In genomic region chr14:21307641-21308040, GRCh38 we compare ENCODE assay signal across 12 cellular contexts. TPM values are rescaled to one million over a fixed set of nuclear protein-coding genes. Genes with fewer than 3 reads are reported as not detected.
DNase-seq lines count a peak whose midpoint lies in the region; ATAC-seq, FAIRE-seq and TF ChIP-seq lines count a peak whose summit lies in the region.
"Had no signal": no experiment of that assay in that cellular context is flagged by ENCODE, and none has a peak within 500 bp of the region (broad histone marks: within the 10 kb centered on the region; RNA-seq: fewer than 3 reads in every experiment).

No MANE protein-coding gene starts in this region.

- intact Hi-C loops in lower lobe of right lung (cut with DNase I): no loop called here

- no peak for ATAC-seq in stimulated activated naive CD8-positive, alpha-beta T cell treated with anti-CD3 and anti-CD28 coated beads, Interleukin-15, amount 100 ng/mL, for 72 hours
- no peak for ATAC-seq in lower lobe of right lung

- H3K9me3 Mint-ChIP-seq in stimulated activated naive CD8-positive, alpha-beta T cell treated with anti-CD3 and anti-CD28 coated beads, Interleukin-15, Interleukin-2, amounts not matched to agents 100 ng/mL and 50 ng/mL, for 24 hours: no peaks in the 10 kb centered on the region
- no peaks in the 10 kb centered on the region for H3K9me3 Mint-ChIP-seq in stimulated activated naive CD8-positive, alpha-beta T cell treated with anti-CD3 and anti-CD28 coated beads, Interleukin-15, amount 100 ng/mL, for 72 hours
- H3K9me3 Mint-ChIP-seq in endothelial cell (ENCODE audit: unreplicated experiment): no peaks in the 10 kb centered on the region

- H3K4me3 ChIP-seq in lower lobe of right lung (no peak overlapping the region), SJCRH30 (no peak overlapping the region)

- H3K9me3 ChIP-seq in lower lobe of right lung: no peaks in the 10 kb centered on the region
- no peaks in the 10 kb centered on the region for H3K9me3 ChIP-seq in SJCRH30 (replicated peaks)

- TF ChIP-seq CTCF in VCaP (conservative IDR thresholded peaks at IDR 0.05) (no peak), lower lobe of right lung (IDR thresholded peaks at IDR 0.05) (no peak), endothelial cell (IDR thresholded peaks at IDR 0.05; ENCODE audit: unreplicated experiment) (no peak)

- FAIRE-seq in frontal cortex (lab: Jason Lieb, UNC): no peak

- peak overlapping the region; percentile 91 for H3K27ac ChIP-seq in VCaP
- peak overlapping the region; percentile 53 for H3K27ac ChIP-seq in lower lobe of right lung
- no peak overlapping the region for H3K27ac ChIP-seq in SJCRH30

- no peaks in the 10 kb centered on the region for H3K36me3 Mint-ChIP-seq in stimulated activated naive CD8-positive, alpha-beta T cell treated with anti-CD3 and anti-CD28 coated beads, Interleukin-15, Interleukin-2, amounts not matched to agents 100 ng/mL and 50 ng/mL, for 24 hours (ENCODE audit: low read depth)
- H3K36me3 Mint-ChIP-seq in endothelial cell (ENCODE audit: low read depth, unreplicated experiment): no peaks in the 10 kb centered on the region

- H3K36me3 ChIP-seq in lower lobe of right lung: no peaks in the 10 kb centered on the region
- no peaks in the 10 kb centered on the region for H3K36me3 ChIP-seq in SJCRH30

- peaks cover 25% of the 10 kb centered on the region for H3K4me1 Mint-ChIP-seq in stimulated activated naive CD8-positive, alpha-beta T cell treated with anti-CD3 and anti-CD28 coated beads, Interleukin-15, Interleukin-2, amounts not matched to agents 100 ng/mL and 50 ng/mL, for 24 hours (ENCODE audit: low read depth)
- peaks cover 26% of the 10 kb centered on the region for H3K4me1 Mint-ChIP-seq in stimulated activated naive CD8-positive, alpha-beta T cell treated with anti-CD3 and anti-CD28 coated beads, Interleukin-15, amount 100 ng/mL, for 72 hours
- H3K4me1 Mint-ChIP-seq in endothelial cell (ENCODE audit: unreplicated experiment): peaks cover 9% of the 10 kb centered on the region

- H3K27me3 ChIP-seq in lower lobe of right lung (ENCODE audit: low read depth): peaks cover 7% of the 10 kb centered on the region
- H3K27me3 ChIP-seq in SJCRH30: no peaks in the 10 kb centered on the region
- H3K27me3 ChIP-seq: foreskin keratinocyte had no signal

- H3K4me3 Mint-ChIP-seq in stimulated activated naive CD8-positive, alpha-beta T cell treated with anti-CD3 and anti-CD28 coated beads, Interleukin-15, Interleukin-2, amounts not matched to agents 100 ng/mL and 50 ng/mL, for 24 hours: peak overlapping the region; percentile 86
- H3K4me3 Mint-ChIP-seq in stimulated activated naive CD8-positive, alpha-beta T cell treated with anti-CD3 and anti-CD28 coated beads, Interleukin-15, amount 100 ng/mL, for 72 hours: no peak overlapping the region
- H3K4me3 Mint-ChIP-seq in endothelial cell (ENCODE audit: unreplicated experiment): no peak overlapping the region

- peaks cover 14% of the 10 kb centered on the region for H3K4me1 ChIP-seq in lower lobe of right lung
- no peaks in the 10 kb centered on the region for H3K4me1 ChIP-seq in SJCRH30

- DNase-seq in stimulated activated naive CD8-positive, alpha-beta T cell treated with anti-CD3 and anti-CD28 coated beads, Interleukin-15, amount 100 ng/mL, for 72 hours: no peak
- DNase-seq in lower lobe of right lung (no peak), A172 (ENCODE audit: low spot score) (no peak), endothelial cell (ENCODE audit: low spot score) (no peak), frontal cortex (ENCODE audit: low spot score in 2 of 2) (no peak), SJCRH30 (no peak)
- DNase-seq: amniotic stem cell, foreskin keratinocyte, nucleus accumbens had no signal

- H3K27ac Mint-ChIP-seq in stimulated activated naive CD8-positive, alpha-beta T cell treated with anti-CD3 and anti-CD28 coated beads, Interleukin-15, Interleukin-2, amounts not matched to agents 100 ng/mL and 50 ng/mL, for 24 hours: no peak overlapping the region
- no peak overlapping the region for H3K27ac Mint-ChIP-seq in stimulated activated naive CD8-positive, alpha-beta T cell treated with anti-CD3 and anti-CD28 coated beads, Interleukin-15, amount 100 ng/mL, for 72 hours
- H3K27ac Mint-ChIP-seq in endothelial cell (ENCODE audit: unreplicated experiment): no peak overlapping the region

- no peaks in the 10 kb centered on the region for H3K27me3 Mint-ChIP-seq in stimulated activated naive CD8-positive, alpha-beta T cell treated with anti-CD3 and anti-CD28 coated beads, Interleukin-15, Interleukin-2, amounts not matched to agents 100 ng/mL and 50 ng/mL, for 24 hours
- H3K27me3 Mint-ChIP-seq in stimulated activated naive CD8-positive, alpha-beta T cell treated with anti-CD3 and anti-CD28 coated beads, Interleukin-15, amount 100 ng/mL, for 72 hours: no peaks in the 10 kb centered on the region
- peaks cover 1% of the 10 kb centered on the region for H3K27me3 Mint-ChIP-seq in endothelial cell (ENCODE audit: unreplicated experiment)

RNA-seq across cellular contexts. Expression of gene RPGRIP1, which starts 27.8 kb away (rescaled TPM):
- total RNA-seq in lower lobe of right lung (1.1 TPM), endothelial cell (ENCODE audit: unreplicated experiment) (1.5 TPM), frontal cortex (not detected)
- total RNA-seq in A172 (2014; rRNA removed; shearing (Covaris generic)): not detected in 2 replicates
- not detected in 2 replicates for total RNA-seq in SJCRH30 (2014; rRNA removed; shearing (Covaris generic))
- total RNA-seq: foreskin keratinocyte, M059J had no signal

RNA-seq across cellular contexts. Expression of gene HNRNPC, which starts 38.4 kb away (rescaled TPM):
- total RNA-seq in lower lobe of right lung: 388 TPM
- total RNA-seq in A172 (2014; rRNA removed; shearing (Covaris generic)): 856 and 922 TPM in 2 replicates
- total RNA-seq in endothelial cell (ENCODE audit: unreplicated experiment): 601 TPM
- 614 TPM for total RNA-seq in frontal cortex
- 1,205 and 1,219 TPM in 2 replicates for total RNA-seq in SJCRH30 (2014; rRNA removed; shearing (Covaris generic))
